In the genomic region with DNA sequence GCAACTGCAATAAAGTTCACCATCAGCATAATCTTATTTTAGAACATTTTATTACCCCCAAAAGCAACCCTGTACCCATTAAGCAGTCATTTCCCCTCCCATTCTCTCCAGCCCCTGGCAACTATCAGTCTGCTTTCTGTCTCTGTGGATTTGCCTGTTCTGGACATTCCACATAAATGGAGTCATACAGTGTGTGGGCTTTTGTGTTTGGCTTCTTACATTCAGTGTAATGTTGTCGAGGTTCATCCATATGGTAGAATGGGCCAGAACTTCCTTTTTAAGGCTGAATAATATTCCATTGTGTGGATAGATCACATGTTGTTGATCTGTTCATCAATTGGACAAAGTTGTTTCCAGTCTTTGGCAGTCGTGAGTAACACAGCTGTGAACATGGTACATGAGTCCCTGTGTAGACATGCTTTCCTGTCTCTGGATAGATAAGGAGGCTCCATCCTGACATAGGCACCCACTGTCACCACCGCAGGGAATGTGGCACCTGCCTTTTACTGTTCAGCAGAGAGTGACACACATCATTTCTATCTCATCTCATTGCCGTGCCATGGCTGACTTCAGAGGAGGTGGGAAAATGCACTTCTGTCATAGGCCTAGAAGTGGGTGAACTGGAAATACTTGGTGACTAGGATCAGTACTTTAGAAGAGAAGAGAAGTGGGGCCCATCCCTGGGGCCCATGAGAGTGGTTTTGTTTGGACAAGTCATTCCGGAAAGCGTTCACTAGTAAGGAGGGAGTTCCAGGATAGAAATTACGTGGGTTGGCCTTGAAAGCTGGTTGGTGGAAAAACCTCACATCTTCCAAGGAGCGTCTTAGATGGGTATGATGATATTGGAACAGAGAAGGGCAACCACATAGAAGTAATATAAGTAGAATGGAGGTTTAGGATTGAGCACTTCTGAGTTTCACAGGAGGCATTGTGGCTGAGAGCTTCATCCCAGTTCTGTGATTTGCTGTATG, we compare ENCODE assay signal across 9 cellular contexts. TPM values are rescaled to one million over a fixed set of nuclear protein-coding genes. Genes with fewer than 3 reads are reported as not detected.
A peak's percentile ranks its signal among the peaks of the same experiment; 100 is the strongest.
DNase-seq lines count a peak whose midpoint lies in the region; ATAC-seq, FAIRE-seq and TF ChIP-seq lines count a peak whose summit lies in the region.
"Had no signal": no experiment of that assay in that cellular context is flagged by ENCODE, and none has a peak within 500 bp of the region (broad histone marks: within the 10 kb centered on the region; RNA-seq: fewer than 3 reads in every experiment).

No MANE protein-coding gene starts in this region.

- DNase-seq in LHCN-M2 (ENCODE audit: low read depth) (peak; percentile 41), brain microvascular endothelial cell (peak; percentile 76), right cardiac atrium (no peak), CD1c-positive myeloid dendritic cell (ENCODE audit: extremely low spot score) (no peak), HepG2 (ENCODE audit: low spot score) (no peak), NCI-H2029 treated with DMSO at 0.1 percent for 48 hours (lab: John Stamatoyannopoulos, UW) (no peak)
- DNase-seq: NCI-H1694 treated with DMSO at 0.1 percent for 48 hours, SJCRH30 had no signal

- TF ChIP-seq POLR2A in HepG2 (IDR thresholded peaks at IDR 0.05; ENCODE audit: insufficient read depth in 1 of 2, low read depth in 2 of 2, low read length in 2 of 2): no peak

- CTCF ChIA-PET in HepG2 (lab: Yijun Ruan, JAX; ENCODE audit: low intra/inter-chr PET ratio, low total read pairs): no interaction called here

- no peaks in the 10 kb centered on the region for H3K9me3 ChIP-seq in right cardiac atrium (ENCODE audit: control insufficient read depth, low read length)
- H3K9me3 ChIP-seq in stomach smooth muscle (ENCODE audit: control insufficient read depth in 2 of 2, low read length in 2 of 2): no peaks in the 10 kb centered on the region
- no peaks in the 10 kb centered on the region for H3K9me3 ChIP-seq in HepG2 (ENCODE audit: low read length)
- H3K9me3 ChIP-seq: SJCRH30 had no signal

- H3K4me2 ChIP-seq in HepG2 (ENCODE audit: low read depth, low read length): no peak overlapping the region

- in situ Hi-C loops in brain microvascular endothelial cell (cut with HindIII; ENCODE audit: low pct_ligation_motif_present, low sequenced_read_pairs) (no loop called here), HepG2 (cut with HindIII; ENCODE audit: extremely low pct_ligation_motif_present, low pct_unique_long_range_greater_than_20kb) (no loop called here)

- BruUV-seq in HepG2 (replicated peaks; lab: Mats Ljungman, UMichigan): no TSS peak

- H3K27me3 ChIP-seq in brain microvascular endothelial cell (replicated peaks) (no peaks in the 10 kb centered on the region), right cardiac atrium (ENCODE audit: control insufficient read depth, insufficient read depth) (no peaks in the 10 kb centered on the region), stomach smooth muscle (ENCODE audit: control insufficient read depth in 1 of 2, insufficient read depth in 2 of 2, low read length in 2 of 2) (no peaks in the 10 kb centered on the region), HepG2 (ENCODE audit: control insufficient read depth in 1 of 2, insufficient read depth in 2 of 2, low read length in 2 of 2) (no peaks in the 10 kb centered on the region)
- H3K27me3 ChIP-seq: SJCRH30 had no signal

- H3K9ac ChIP-seq in stomach smooth muscle (ENCODE audit: low read length in 2 of 2) (peak overlapping the region; percentile 29 to 51), HepG2 (ENCODE audit: insufficient read depth, low read depth, low read length) (no peak overlapping the region)

- H3K4me3 ChIP-seq in brain microvascular endothelial cell (ENCODE audit: low read depth, low read length): no peak overlapping the region
- H3K4me3 ChIP-seq in right cardiac atrium (ENCODE audit: low read length): no peak overlapping the region
- H3K4me3 ChIP-seq in stomach smooth muscle (ENCODE audit: low read length in 2 of 2): peak overlapping the region; percentile 5 to 57
- H3K4me3 ChIP-seq in HepG2 (replicated peaks in 1 of 3; ENCODE audit: insufficient read depth in 1 of 3, low read depth in 2 of 3, low read length in 3 of 3): no peak overlapping the region
- H3K4me3 ChIP-seq: SJCRH30 had no signal

- no peak for TF ChIP-seq EP300 in HepG2 (IDR thresholded peaks at IDR 0.05; ENCODE audit: low read depth in 2 of 2, low read length in 2 of 2)
- no peak for TF ChIP-seq EP300 in HepG2 (CRISPR knock-in tag; IDR thresholded peaks at IDR 0.05; ENCODE audit: borderline replicate concordance)

- H2AFZ ChIP-seq in HepG2 (ENCODE audit: low read length): no peak overlapping the region

- peaks cover 9% of the 10 kb centered on the region for H3K79me2 ChIP-seq in HepG2 (ENCODE audit: insufficient read depth, low read length)

- intact Hi-C loops in right cardiac atrium (cut with DNase I): no loop called here
- intact Hi-C loops in HepG2 (cut with micrococcal nuclease; ENCODE audit: unreplicated experiment): no loop called here

- ATAC-seq in right cardiac atrium (peak; percentile 39 to 71), HepG2 (no peak)

- H4K20me1 ChIP-seq in HepG2 (ENCODE audit: insufficient read depth, low read length): peaks cover 10% of the 10 kb centered on the region; the same call in 1 of the 2 replicates

- no peak for TF ChIP-seq RAD21 in HepG2 (CRISPR knock-in tag; IDR thresholded peaks at IDR 0.05)

- TF ChIP-seq CTCF in brain microvascular endothelial cell (IDR thresholded peaks at IDR 0.05; ENCODE audit: low read depth, low read length, missing control alignments) (no peak), HepG2 (CRISPR knock-in tag; IDR thresholded peaks at IDR 0.05) (no peak)

- H3K27ac ChIP-seq in brain microvascular endothelial cell (peak overlapping the region; percentile 78), right cardiac atrium (ENCODE audit: low read length) (peak overlapping the region; percentile 95), stomach smooth muscle (ENCODE audit: low read length) (peak overlapping the region; percentile 83), HepG2 (ENCODE audit: extremely low read length, insufficient read depth, low read length) (no peak overlapping the region)
- H3K27ac ChIP-seq: SJCRH30 had no signal

- no peaks in the 10 kb centered on the region for H3K36me3 ChIP-seq in brain microvascular endothelial cell (replicated peaks)
- H3K36me3 ChIP-seq in stomach smooth muscle (ENCODE audit: control insufficient read depth in 2 of 2, insufficient read depth in 2 of 2, low read length in 2 of 2): no peaks in the 10 kb centered on the region
- no peaks in the 10 kb centered on the region; a peak in 1 of 5 replicates for H3K36me3 ChIP-seq in HepG2 (replicated peaks in 1 of 2; ENCODE audit: control insufficient read depth in 1 of 2, insufficient read depth in 2 of 2, low read length in 2 of 2)

- FAIRE-seq in HepG2 (lab: Jason Lieb, UNC): no peak

- peaks cover 28% of the 10 kb centered on the region for H3K4me1 ChIP-seq in right cardiac atrium (ENCODE audit: control insufficient read depth, insufficient read depth, low read length)
- peaks cover 51% of the 10 kb centered on the region for H3K4me1 ChIP-seq in stomach smooth muscle (ENCODE audit: control insufficient read depth, insufficient read depth, low read length)
- H3K4me1 ChIP-seq in HepG2 (ENCODE audit: insufficient read depth, low read length): no peaks in the 10 kb centered on the region

- WGBS in right cardiac atrium: 42% methylated on average over 8 of the region's 8 CpGs
- 90% methylated on average over 8 of the region's 8 CpGs for WGBS in HepG2 (ENCODE audit: low lambda C conversion rate)

- POLR2A ChIA-PET in HepG2 (lab: Yijun Ruan, JAX): no interaction called here

TF ChIP-seq in HepG2, 621 proteins besides CTCF, POLR2A, EP300 and RAD21:
- no peak for TF ChIP-seq ZNF260 (CRISPR knock-in tag; IDR thresholded peaks at IDR 0.05; ENCODE audit: borderline replicate concordance, low read depth)

RNA-seq across cellular contexts. Expression of gene EPN2, which starts 25.8 kb away (rescaled TPM):
- total RNA-seq in LHCN-M2 (2014; rRNA removed) (18.5 and 28.1 TPM in 2 replicates), right cardiac atrium (100 to 1,000 TPM in 3 of 4 donors, 10 to 100 TPM in 1; 83.3 to 138 (median 121) TPM), HepG2 (2016; rRNA removed; fragmentation: Illumina TruSeq; extraction: Trizol) (7.8 and 9.3 TPM in 2 replicates)
- polyA plus RNA-seq in LHCN-M2 (2012): 12.3 TPM
- polyA plus RNA-seq in right cardiac atrium (50.2 TPM), HepG2 (2011; rRNA removed) (17.8 and 19.2 TPM in 2 replicates)
- total RNA-seq in HepG2 (2016; cell fraction: cytosol; rRNA removed; fragmentation: Illumina TruSeq; extraction: Trizol; ENCODE audit: low read depth): 7.1 and 8.4 TPM in 2 replicates
- total RNA-seq in HepG2 (2016; cell fraction: insoluble cytoplasmic fraction; rRNA removed; fragmentation: Illumina TruSeq; extraction: Trizol): 6.5 and 7.5 TPM in 2 replicates
- total RNA-seq in HepG2 (2016; cell fraction: membrane; rRNA removed; fragmentation: Illumina TruSeq; extraction: Trizol): 7.8 and 13.2 TPM in 2 replicates
- 12.8 and 15.5 TPM in 2 replicates for total RNA-seq in HepG2 (2016; cell fraction: nucleus; rRNA removed; fragmentation: Illumina TruSeq; extraction: Trizol)
- 15.5 and 16.2 TPM in 2 replicates for polyA plus RNA-seq in HepG2 (2011; cell fraction: cytosol; rRNA removed)
- 41.0 and 65.6 TPM in 2 replicates for polyA plus RNA-seq in HepG2 (2011; cell fraction: nucleus; rRNA removed)
- polyA plus RNA-seq in HepG2 (2012): 17.0 and 18.3 TPM in 2 replicates
- 2.5 and 3.6 TPM in 2 replicates for polyA plus RNA-seq in HepG2 (2016; cell fraction: cytosol; fragmentation: Illumina TruSeq; extraction: Trizol; ENCODE audit: low read depth)
- 9.1 and 11.8 TPM in 2 replicates for polyA plus RNA-seq in HepG2 (2016; cell fraction: insoluble cytoplasmic fraction; fragmentation: Illumina TruSeq; extraction: Trizol; ENCODE audit: low read depth)
- 4.7 and 5.3 TPM in 2 replicates for polyA plus RNA-seq in HepG2 (2016; cell fraction: membrane; fragmentation: Illumina TruSeq; extraction: Trizol; ENCODE audit: low read depth)
- 21.2 and 21.7 TPM in 2 replicates for polyA plus RNA-seq in HepG2 (2016; cell fraction: nucleus; fragmentation: Illumina TruSeq; extraction: Trizol; ENCODE audit: insufficient read depth, low read depth)
- polyA minus RNA-seq in HepG2 (2011; rRNA and poly(A)+ RNA removed; ENCODE audit: low replicate concordance): 33.4 and 37.5 TPM in 2 replicates
- polyA minus RNA-seq in HepG2 (2011; cell fraction: cytosol; rRNA and poly(A)+ RNA removed): 13.2 and 14.8 TPM in 2 replicates
- polyA minus RNA-seq in HepG2 (2011; cell fraction: nucleus; rRNA and poly(A)+ RNA removed): 30.2 and 31.4 TPM in 2 replicates

Comparison
In these comparisons a context has a peak if more than half of its experiments do, and no peak if none do; other contexts are left out.
1. DNase-seq: peak in LHCN-M2 (single experiment) and brain microvascular endothelial cell (single experiment); none in right cardiac atrium (0 of 3), CD1c-positive myeloid dendritic cell (single experiment), HepG2 (single experiment) and NCI-H2029 treated with DMSO at 0.1 percent for 48 hours (single experiment).
2. H3K4me3 ChIP-seq: peak in stomach smooth muscle (2 of 2); none in brain microvascular endothelial cell (single experiment), right cardiac atrium (single experiment) and HepG2 (0 of 3).